Comparison of ENCODE assay signal across 8 cellular contexts in genomic region chr11:69297926-69298777, GRCh38. TPM values are rescaled to one million over a fixed set of nuclear protein-coding genes. Genes with fewer than 3 reads are reported as not detected.
A peak's percentile ranks its signal among the peaks of the same experiment; 100 is the strongest.
DNase-seq lines count a peak whose midpoint lies in the region; ATAC-seq, FAIRE-seq and TF ChIP-seq lines count a peak whose summit lies in the region.

No MANE protein-coding gene starts in this region.

- H3K4me1 Mint-ChIP-seq in MCF 10A (ENCODE audit: insufficient read depth, unreplicated experiment): peaks cover 69% of the 10 kb centered on the region
- H3K4me1 Mint-ChIP-seq in stimulated activated naive CD8-positive, alpha-beta T cell treated with anti-CD3 and anti-CD28 coated beads, Interleukin-15, amount 100 ng/mL, for 72 hours: peaks cover 70% of the 10 kb centered on the region

- no peaks in the 10 kb centered on the region for H3K9me3 ChIP-seq in kidney (ENCODE audit: control insufficient read depth in 1 of 2, low read length in 2 of 2)

- H3K9me3 Mint-ChIP-seq in MCF 10A (ENCODE audit: unreplicated experiment): peaks cover 7% of the 10 kb centered on the region
- H3K9me3 Mint-ChIP-seq in stimulated activated naive CD8-positive, alpha-beta T cell treated with anti-CD3 and anti-CD28 coated beads, Interleukin-15, amount 100 ng/mL, for 72 hours: no peaks in the 10 kb centered on the region

- DNase-seq in AG08395 (ENCODE audit: low spot score): peak; percentile 77
- peak; percentile 98 for DNase-seq in RCC 7860 (ENCODE audit: low spot score)
- DNase-seq in MCF 10A (ENCODE audit: unreplicated experiment): peak; percentile 86
- peak; percentile 96 for DNase-seq in kidney
- peak; percentile 48 to 51 for DNase-seq in stimulated activated naive CD8-positive, alpha-beta T cell treated with anti-CD3 and anti-CD28 coated beads, Interleukin-15, amount 100 ng/mL, for 72 hours
- DNase-seq in NCI-H69 (lab: John Stamatoyannopoulos, UW): no peak

- FAIRE-seq in RCC 7860 (lab: Jason Lieb, UNC): peak; percentile 83
- FAIRE-seq in kidney (lab: Jason Lieb, UNC): no peak

- peak overlapping the region; percentile 93 for H3K27ac ChIP-seq in kidney (ENCODE audit: low read depth in 2 of 2, low read length in 2 of 2)

- peaks cover 23 to 36% of the 10 kb centered on the region in 2 donors for H3K4me1 ChIP-seq in kidney (ENCODE audit: control insufficient read depth in 1 of 2, insufficient read depth in 1 of 2, low read depth in 1 of 2, low read length in 2 of 2)

- intact Hi-C loops in MCF 10A (cut with micrococcal nuclease) (loop anchor here (1.0 to 5.0 kb wide), 7 partner anchors 17 to 289 kb away; no protein-coding TSS in a partner anchor), kidney (cut with DNase I) (no loop called here)

- no peak for TF ChIP-seq CTCF in MCF 10A (IDR thresholded peaks at IDR 0.05; ENCODE audit: unreplicated experiment)
- TF ChIP-seq CTCF in kidney (IDR thresholded peaks at IDR 0.05; ENCODE audit: borderline replicate concordance, extremely low read depth, insufficient read depth): no peak

- H3K4me3 ChIP-seq in kidney (ENCODE audit: low read length in 2 of 2): peak overlapping the region; percentile 19 to 31

- BruUV-seq in MCF 10A (replicated peaks; lab: Mats Ljungman, UMichigan): no TSS peak

- peak overlapping the region; percentile 32 for H3K4me3 Mint-ChIP-seq in MCF 10A (ENCODE audit: unreplicated experiment)
- H3K4me3 Mint-ChIP-seq in stimulated activated naive CD8-positive, alpha-beta T cell treated with anti-CD3 and anti-CD28 coated beads, Interleukin-15, amount 100 ng/mL, for 72 hours: peak overlapping the region; percentile 70

- POLR2A ChIA-PET in MCF 10A (lab: Yijun Ruan, JAX): interaction anchor here (0.7 to 3.3 kb wide), 8 partner anchors 10 to 344 kb away, joined by 4 to 15 read pairs (median 8); no protein-coding TSS in a partner anchor

- H3K9ac ChIP-seq in kidney (ENCODE audit: low read length in 2 of 2): peak overlapping the region; percentile 10 to 30

- H3K27me3 Mint-ChIP-seq in MCF 10A (ENCODE audit: insufficient read depth, unreplicated experiment): no peaks in the 10 kb centered on the region
- H3K27me3 Mint-ChIP-seq in stimulated activated naive CD8-positive, alpha-beta T cell treated with anti-CD3 and anti-CD28 coated beads, Interleukin-15, amount 100 ng/mL, for 72 hours: no peaks in the 10 kb centered on the region

- no peaks in the 10 kb centered on the region for H3K36me3 Mint-ChIP-seq in MCF 10A (ENCODE audit: insufficient read depth, unreplicated experiment)

- peak overlapping the region; percentile 81 for H3K27ac Mint-ChIP-seq in MCF 10A (ENCODE audit: low read depth, unreplicated experiment)
- peak overlapping the region; percentile 88 to 92 for H3K27ac Mint-ChIP-seq in stimulated activated naive CD8-positive, alpha-beta T cell treated with anti-CD3 and anti-CD28 coated beads, Interleukin-15, amount 100 ng/mL, for 72 hours

- CTCF ChIA-PET in MCF 10A (lab: Yijun Ruan, JAX): interaction anchor here (0.7 to 1.4 kb wide), 2 partner anchors 63 to 166 kb away, joined by 3 to 8 read pairs; no protein-coding TSS in a partner anchor

- ATAC-seq in GM18861 (IDR thresholded peaks at IDR 0.05; ENCODE audit: unreplicated experiment) (peak; percentile 53), HG03108 (IDR thresholded peaks at IDR 0.05; ENCODE audit: unreplicated experiment) (peak; percentile 42)
- ATAC-seq in stimulated activated naive CD8-positive, alpha-beta T cell treated with anti-CD3 and anti-CD28 coated beads, Interleukin-15, amount 100 ng/mL, for 72 hours: peak; percentile 34

- no peaks in the 10 kb centered on the region for H3K36me3 ChIP-seq in kidney (ENCODE audit: control insufficient read depth in 1 of 2, insufficient read depth in 2 of 2, low read length in 2 of 2)

RNA-seq across cellular contexts. Expression of gene MYEOV, which starts 4.2 kb away (rescaled TPM):
- total RNA-seq in MCF 10A (2022) (0.49 TPM in 1 of 2 replicates, not detected in the other), kidney (2.6 TPM)
- not detected for polyA plus RNA-seq in kidney (ENCODE audit: insufficient read depth, low read depth, low replicate concordance)
